Comparison of ENCODE assay signal across 17 cellular contexts in genomic region chr6:122180132-122180531, GRCh38.
DNase-seq lines count a peak whose midpoint lies in the region; ATAC-seq and TF ChIP-seq lines count a peak whose summit lies in the region.
"Had no signal": no experiment of that assay in that cellular context is flagged by ENCODE, and none has a peak within 500 bp of the region (broad histone marks: within the 10 kb centered on the region; RNA-seq: fewer than 3 reads in every experiment).

No MANE protein-coding gene starts in this region.

- H3K4me3 ChIP-seq in AG04450 (ENCODE audit: low read depth, low read length) (no peak overlapping the region), HCT116 (replicated peaks in 1 of 2; ENCODE audit: low read depth in 1 of 2, low read length in 2 of 2) (no peak overlapping the region), body of pancreas (no peak overlapping the region), hepatocyte (no peak overlapping the region)
- H3K4me3 ChIP-seq: BLaER1 had no signal

- DNase-seq in AG04450 (ENCODE audit: low read depth, low spot score) (no peak), HCT116 (ENCODE audit: low read depth, low spot score) (no peak), body of pancreas (no peak), hepatocyte (ENCODE audit: low spot score) (peak; percentile 26), ecto neural progenitor cell (ENCODE audit: low spot score) (no peak)
- DNase-seq in activated CD4-positive, CD25-positive, alpha-beta regulatory T cell treated with anti-CD3 and anti-CD28 coated beads, Interleukin-2, amount 50 U/mL, for 72 hours = no peak
- DNase-seq: activated CD4-positive, alpha-beta T cell treated with anti-CD3 and anti-CD28 coated beads for 1 hour; activated T-cell treated with anti-CD3 and anti-CD28 coated beads, Interleukin-2, amount 50 U/mL, for 48 hours; effector memory CD8-positive, alpha-beta T cell; GDM1; Kasumi-1; midbrain; NCI-H2029; stimulated activated naive CD8-positive, alpha-beta T cell treated with anti-CD3 and anti-CD28 coated beads, Interleukin-15, Interleukin-2, amounts not matched to agents 100 U/mL and 50 U/mL, for 24 hours had no signal

- RAD21 ChIA-PET in HCT116 (lab: Charles Lee; ENCODE audit: low non-redundant PET in 1 of 2, low total read pairs in 2 of 2, uncharacterized antibody in 2 of 2, unreplicated experiment in 2 of 2) = no interaction called here

- H2AFZ ChIP-seq in HCT116 (ENCODE audit: low read depth, low read length, poor library complexity, severe bottlenecking) = peak overlapping the region; percentile 52
- no peak overlapping the region for H2AFZ ChIP-seq in hepatocyte

- ATAC-seq in HCT116 (no peak; the same call in 1 of the 2 replicates), body of pancreas (no peak), HG03045 (IDR thresholded peaks at IDR 0.05; ENCODE audit: unreplicated experiment) (no peak), GM19455 (IDR thresholded peaks at IDR 0.05; ENCODE audit: unreplicated experiment) (no peak)
- ATAC-seq: effector memory CD8-positive, alpha-beta T cell; stimulated activated naive CD8-positive, alpha-beta T cell treated with anti-CD3 and anti-CD28 coated beads, Interleukin-15, Interleukin-2, amounts not matched to agents 100 U/mL and 50 U/mL, for 24 hours had no signal

- CTCF ChIA-PET in AG04450 (lab: Charles Lee) (interaction anchor here (0.9 to 1.9 kb wide), 2 partner anchors 171 to 750 kb away, joined by 3 to 11 read pairs; no protein-coding TSS in a partner anchor), HCT116 (lab: Charles Lee) (no interaction called here)

- intact Hi-C loops in HCT116 (cut with micrococcal nuclease) = loop anchor here (5.0 to 10.0 kb wide), 2 partner anchors 333 to 1125 kb away; no protein-coding TSS in a partner anchor
- intact Hi-C loops in body of pancreas (cut with DNase I) = loop anchor here (5.0 kb wide), 1 partner anchor 748 kb away; no protein-coding TSS in a partner anchor

- 7 to 14% methylated on average over 1 of the region's 1 CpG for WGBS in body of pancreas, 2 donors
- 15% methylated on average over 1 of the region's 1 CpG for WGBS in hepatocyte (ENCODE audit: low lambda C conversion rate, missing lambda C conversion rate)

- H3K4me1 ChIP-seq in HCT116 (ENCODE audit: control insufficient read depth in 1 of 2, insufficient read depth in 2 of 2, low read length in 2 of 2) = no peaks in the 10 kb centered on the region
- no peaks in the 10 kb centered on the region for H3K4me1 ChIP-seq in body of pancreas
- no peaks in the 10 kb centered on the region for H3K4me1 ChIP-seq in hepatocyte (ENCODE audit: insufficient read depth)
- H3K4me1 ChIP-seq: BLaER1 had no signal

- no peak overlapping the region for H3K9ac ChIP-seq in HCT116 (ENCODE audit: low read length)
- H3K9ac ChIP-seq: BLaER1 had no signal

- H3K4me2 ChIP-seq in HCT116 (ENCODE audit: low read length) (no peak overlapping the region), hepatocyte (no peak overlapping the region)
- H3K4me2 ChIP-seq: BLaER1 had no signal

- H3K9me2 ChIP-seq in HCT116 (ENCODE audit: insufficient read depth) (no peaks in the 10 kb centered on the region), hepatocyte (replicated peaks; ENCODE audit: insufficient read depth) (no peaks in the 10 kb centered on the region)

- H4K20me1 ChIP-seq in HCT116 (ENCODE audit: insufficient read depth) (no peaks in the 10 kb centered on the region), hepatocyte (ENCODE audit: insufficient read depth, poor library complexity, severe bottlenecking) (no peaks in the 10 kb centered on the region)
- H4K20me1 ChIP-seq: BLaER1 had no signal

- no peak overlapping the region for H3K27ac ChIP-seq in AG04450 (ENCODE audit: low read depth, low read length)
- H3K27ac ChIP-seq in HCT116 (ENCODE audit: low read depth, low read length) = no peak overlapping the region
- no peak overlapping the region for H3K27ac ChIP-seq in body of pancreas
- no peak overlapping the region for H3K27ac ChIP-seq in hepatocyte
- H3K27ac ChIP-seq: BLaER1 had no signal

- peak; percentile 62 for TF ChIP-seq RAD21 in HCT116 (IDR thresholded peaks at IDR 0.05; ENCODE audit: low read depth)

- H3K9me3 ChIP-seq in AG04450 (ENCODE audit: control insufficient read depth, insufficient read depth, low read length) (no peaks in the 10 kb centered on the region), HCT116 (ENCODE audit: control insufficient read depth in 1 of 2, insufficient read depth in 1 of 2, low read depth in 1 of 2, low read length in 2 of 2) (no peaks in the 10 kb centered on the region), body of pancreas (no peaks in the 10 kb centered on the region), hepatocyte (ENCODE audit: low read depth) (no peaks in the 10 kb centered on the region)
- H3K9me3 ChIP-seq: BLaER1 had no signal

- POLR2A ChIA-PET in AG04450 (lab: Yijun Ruan, JAX) = no interaction called here
- POLR2A ChIA-PET in HCT116 (lab: Charles Lee) = no interaction called here

- TF ChIP-seq CTCF in AG04450 (IDR thresholded peaks at IDR 0.05; ENCODE audit: low read depth, low read length) = peak; percentile 40; the same call in 1 of the 2 replicates
- TF ChIP-seq CTCF in HCT116 (IDR thresholded peaks at IDR 0.05 in 2 of 3, conservative IDR thresholded peaks at IDR 0.05 in 1 of 3; ENCODE audit: borderline replicate concordance in 1 of 3, insufficient read depth in 1 of 3, low read depth in 2 of 3, low read length in 2 of 3) = peak in 2 of 3 experiments; percentile 35 to 40; a peak in 3 of 6 replicates
- peak in 4 of 7 experiments; percentile 11 to 23 (median 17) for TF ChIP-seq CTCF in body of pancreas (IDR thresholded peaks at IDR 0.05)
- peak; percentile 55 for TF ChIP-seq CTCF in hepatocyte (IDR thresholded peaks at IDR 0.05; ENCODE audit: poor library complexity)

- BruUV-seq in HCT116 (replicated peaks; lab: Mats Ljungman, UMichigan) = no TSS peak

- H3K36me3 ChIP-seq in HCT116 (ENCODE audit: control insufficient read depth in 1 of 2, insufficient read depth in 2 of 2, low read length in 2 of 2) (no peaks in the 10 kb centered on the region), body of pancreas (replicated peaks in 1 of 2; ENCODE audit: insufficient read depth in 1 of 2, low read depth in 2 of 2) (no peaks in the 10 kb centered on the region), hepatocyte (replicated peaks; ENCODE audit: insufficient read depth, low read depth) (no peaks in the 10 kb centered on the region)
- H3K36me3 ChIP-seq: BLaER1 had no signal

- H3K27me3 ChIP-seq in AG04450 (ENCODE audit: control insufficient read depth, insufficient read depth, low read length) (no peaks in the 10 kb centered on the region), HCT116 (ENCODE audit: insufficient read depth, low read length) (no peaks in the 10 kb centered on the region), body of pancreas (no peaks in the 10 kb centered on the region), hepatocyte (no peaks in the 10 kb centered on the region)
- H3K27me3 ChIP-seq: BLaER1 had no signal

- TF ChIP-seq POLR2A in HCT116 (IDR thresholded peaks at IDR 0.05; ENCODE audit: borderline replicate concordance, extremely low read depth, insufficient read depth, insufficient read length) (no peak), body of pancreas (IDR thresholded peaks at IDR 0.05) (no peak)

- H3K79me2 ChIP-seq in HCT116 (ENCODE audit: insufficient read depth, low read length) (no peaks in the 10 kb centered on the region), hepatocyte (no peaks in the 10 kb centered on the region)

TF ChIP-seq in HCT116, 20 proteins besides CTCF, POLR2A, EP300 and RAD21:
- TF ChIP-seq ELF1 (IDR thresholded peaks at IDR 0.05; ENCODE audit: borderline replicate concordance, low read depth) (no peak), SIN3A (IDR thresholded peaks at IDR 0.05; ENCODE audit: low read depth) (no peak)
